ENCODE assay signal across 7 cellular contexts in genomic region chr5:134526483-134527155, GRCh38. TPM values are rescaled to one million over a fixed set of nuclear protein-coding genes. Genes with fewer than 3 reads are reported as not detected.
A peak's percentile ranks its signal among the peaks of the same experiment; 100 is the strongest.
DNase-seq lines count a peak whose midpoint lies in the region; ATAC-seq and TF ChIP-seq lines count a peak whose summit lies in the region.

No MANE protein-coding gene starts in this region.

- H3K27ac ChIP-seq in colonic mucosa (peak overlapping the region; percentile 91), left lung (peak overlapping the region; percentile 91 to 94)

- H3K27me3 ChIP-seq in colonic mucosa = no peaks in the 10 kb centered on the region
- no peaks in the 10 kb centered on the region for H3K27me3 ChIP-seq in left lung

- H3K4me3 ChIP-seq in HFF-Myc (replicated peaks; ENCODE audit: low read depth, low read length) (peak overlapping the region; percentile 67), colonic mucosa (peak overlapping the region; percentile 93), left lung (peak overlapping the region; percentile 76 to 98)

- TF ChIP-seq CTCF in GM12872 (IDR thresholded peaks at IDR 0.05; ENCODE audit: insufficient read depth, low read depth, low read length) = peak; percentile 57; the same call in 2 of the 3 replicates
- peak; percentile 36 for TF ChIP-seq CTCF in HFF-Myc (IDR thresholded peaks at IDR 0.05; ENCODE audit: low read depth, low read length, missing control alignments)
- peak; percentile 67 for TF ChIP-seq CTCF in colonic mucosa (IDR thresholded peaks at IDR 0.05)
- peak; percentile 22 to 49 for TF ChIP-seq CTCF in left lung (IDR thresholded peaks at IDR 0.05)

- H3K9ac ChIP-seq in colonic mucosa (ENCODE audit: low read depth in 2 of 2, low read length in 2 of 2) = peak overlapping the region; percentile 90 to 96

- no peaks in the 10 kb centered on the region for H3K9me3 ChIP-seq in colonic mucosa
- H3K9me3 ChIP-seq in left lung = no peaks in the 10 kb centered on the region

- no peaks in the 10 kb centered on the region for H3K36me3 ChIP-seq in colonic mucosa
- no peaks in the 10 kb centered on the region for H3K36me3 ChIP-seq in left lung

- DNase-seq in HFF-Myc (ENCODE audit: extremely low read depth, low read depth) (no peak), NCI-H1105 (lab: John Stamatoyannopoulos, UW) (peak; percentile 21), colonic mucosa (peak; percentile 87), left lung (peak; percentile 86 to 95)
- DNase-seq in activated CD4-positive, CD25-positive, alpha-beta regulatory T cell (lab: John Stamatoyannopoulos, UW) = peak; percentile 48 to 51 (median 50)
- DNase-seq in stimulated activated CD4-positive, alpha-beta T cell treated with anti-CD3 and anti-CD28 coated beads, Interleukin-2, amount 100 ng/mL, for 4 hours (ENCODE audit: low read depth) = peak; percentile 34

- peaks cover 11% of the 10 kb centered on the region for H3K4me1 ChIP-seq in colonic mucosa
- peaks cover 22 to 43% of the 10 kb centered on the region in 2 donors for H3K4me1 ChIP-seq in left lung

- peak; percentile 57 for ATAC-seq in left lung

- intact Hi-C loops in colonic mucosa (cut with DNase I) (loop anchor here (5.0 to 10.0 kb wide), 3 partner anchors 51 to 152 kb away; partner anchors contain the start of genes CDKN2AIPNL and UBE2B), left lung (cut with DNase I) (loop anchor here in 1 of 2 donors (10.0 kb wide), 1 partner anchor 112 kb away; the partner anchor contains the start of gene CDKN2AIPNL)

RNA-seq across cellular contexts. Expression of gene JADE2, which starts 1.1 kb away (rescaled TPM):
- total RNA-seq in colonic mucosa (10 to 100 TPM; 24.1 to 33.3 TPM), left lung (10 to 100 TPM; 36.8 to 51.1 TPM)
